17 cellular contexts compared by ENCODE assay signal in genomic region chr14:32330356-32331226, GRCh38. TPM values are rescaled to one million over a fixed set of nuclear protein-coding genes. Genes with fewer than 3 reads are reported as not detected.
A peak's percentile ranks its signal among the peaks of the same experiment; 100 is the strongest.
DNase-seq lines count a peak whose midpoint lies in the region; ATAC-seq and TF ChIP-seq lines count a peak whose summit lies in the region.
"Had no signal": no experiment of that assay in that cellular context is flagged by ENCODE, and none has a peak within 500 bp of the region (broad histone marks: within the 10 kb centered on the region; RNA-seq: fewer than 3 reads in every experiment).

No MANE protein-coding gene starts in this region.

- H3K79me2 ChIP-seq in hepatocyte (no peaks in the 10 kb centered on the region), H9 (ENCODE audit: insufficient read depth, low read length) (no peaks in the 10 kb centered on the region)

- no peak overlapping the region for H3K27ac Mint-ChIP-seq in H9
- H3K27ac Mint-ChIP-seq: activated naive CD4-positive, alpha-beta T cell treated with anti-CD3 and anti-CD28 coated beads, Interleukin-2, amount 50 U/mL, for 72 hours; CD4-positive, alpha-beta memory T cell; natural killer cell treated with Interleukin-12 subunit alpha and Interleukin-12 subunit beta and Interleukin-15 and Interleukin-18, amount 100 ng/mL, for 72 hours; stimulated activated naive B cell treated with anti-CD40 and anti-IgM and Interleukin-4, amounts not matched to agents 10 μg/mL and 1 μg/mL and 100 μg/mL, for 72 hours had no signal

- no peaks in the 10 kb centered on the region; a peak in 1 of 7 replicates for H3K36me3 Mint-ChIP-seq in H9 (ENCODE audit: insufficient read depth in 1 of 3, low read depth in 3 of 3)
- H3K36me3 Mint-ChIP-seq: activated naive CD4-positive, alpha-beta T cell treated with anti-CD3 and anti-CD28 coated beads, Interleukin-2, amount 50 U/mL, for 72 hours; CD4-positive, alpha-beta memory T cell; natural killer cell treated with Interleukin-12 subunit alpha and Interleukin-12 subunit beta and Interleukin-15 and Interleukin-18, amount 100 ng/mL, for 72 hours had no signal

- H2BK120ac ChIP-seq in H9 (ENCODE audit: low read depth, low read length, poor library complexity, severe bottlenecking): no peak overlapping the region

- H2BK5ac ChIP-seq in H9 (ENCODE audit: insufficient read length, low read length): no peak overlapping the region

- ATAC-seq in HG03432 (IDR thresholded peaks at IDR 0.05; ENCODE audit: unreplicated experiment) (no peak), GM21786 (IDR thresholded peaks at IDR 0.05; ENCODE audit: unreplicated experiment) (no peak)
- ATAC-seq: activated naive CD4-positive, alpha-beta T cell treated with anti-CD3 and anti-CD28 coated beads, Interleukin-2, amount 50 U/mL, for 72 hours; left lung; natural killer cell treated with Interleukin-12 subunit alpha and Interleukin-12 subunit beta and Interleukin-15 and Interleukin-18, amount 100 ng/mL, for 72 hours; stimulated activated naive B cell treated with anti-CD40 and anti-IgM and Interleukin-4, amounts not matched to agents 10 μg/mL and 1 μg/mL and 100 μg/mL, for 72 hours had no signal

- H3K36me3 ChIP-seq in hepatocyte (replicated peaks; ENCODE audit: insufficient read depth, low read depth): no peaks in the 10 kb centered on the region
- H3K36me3 ChIP-seq: heart right ventricle, left lung had no signal

- no peak overlapping the region for H2BK20ac ChIP-seq in H9 (ENCODE audit: low read depth, low read length, poor library complexity, severe bottlenecking)

- no peak overlapping the region for H2BK15ac ChIP-seq in H9 (ENCODE audit: low read depth, low read length)

- H3K23me2 ChIP-seq in H9 (ENCODE audit: insufficient read length, low read depth, low read length, poor library complexity, severe bottlenecking): no peaks in the 10 kb centered on the region

- no peak overlapping the region for H3K18ac ChIP-seq in H9 (ENCODE audit: insufficient read length, low read depth, low read length)

- peaks cover 20% of the 10 kb centered on the region for H3K4me1 ChIP-seq in hepatocyte (ENCODE audit: insufficient read depth)
- no peaks in the 10 kb centered on the region for H3K4me1 ChIP-seq in H9 (ENCODE audit: insufficient read depth, low read length)
- H3K4me1 ChIP-seq: left lung had no signal

- H3K4me3 Mint-ChIP-seq in H9: no peak overlapping the region
- H3K4me3 Mint-ChIP-seq: CD4-positive, alpha-beta memory T cell; natural killer cell treated with Interleukin-12 subunit alpha and Interleukin-12 subunit beta and Interleukin-15 and Interleukin-18, amount 100 ng/mL, for 72 hours; stimulated activated naive B cell treated with anti-CD40 and anti-IgM and Interleukin-4, amounts not matched to agents 10 μg/mL and 1 μg/mL and 100 μg/mL, for 72 hours had no signal

- H4K91ac ChIP-seq in H9 (ENCODE audit: insufficient read length, low read depth, low read length): no peak overlapping the region

- H4K8ac ChIP-seq in H9 (replicated peaks; ENCODE audit: insufficient read length, low read depth, low read length): no peak overlapping the region

- H2BK12ac ChIP-seq in H9 (ENCODE audit: insufficient read length, low read depth, low read length): no peak overlapping the region

- H2AK5ac ChIP-seq in H9 (ENCODE audit: insufficient read length, low read length): no peak overlapping the region

- H3K4ac ChIP-seq in H9 (ENCODE audit: low read depth, low read length): no peak overlapping the region

- TF ChIP-seq CTCF in hepatocyte (IDR thresholded peaks at IDR 0.05; ENCODE audit: poor library complexity) (no peak), H9 (conservative IDR thresholded peaks at IDR 0.05) (no peak)

- H3T11ph ChIP-seq in H9 (ENCODE audit: low read length): no peak overlapping the region

- H3K4me2 ChIP-seq in hepatocyte (no peak overlapping the region), H9 (ENCODE audit: insufficient read depth, insufficient read length, low read length) (no peak overlapping the region)

- no peak overlapping the region for H3K9ac ChIP-seq in H9 (ENCODE audit: extremely low read depth, insufficient read length, low read length)
- H3K9ac ChIP-seq: GM23248 had no signal

- no peaks in the 10 kb centered on the region for H3K9me3 ChIP-seq in hepatocyte (ENCODE audit: low read depth)
- H3K9me3 ChIP-seq in H9 (ENCODE audit: control insufficient read depth, low read depth, low read length): no peaks in the 10 kb centered on the region
- H3K9me3 ChIP-seq: left lung had no signal

- no peaks in the 10 kb centered on the region for H3K9me2 ChIP-seq in hepatocyte (replicated peaks; ENCODE audit: insufficient read depth)

- DNase-seq in NCI-H1092 treated with DMSO at 0.1 percent for 48 hours (lab: John Stamatoyannopoulos, UW): peak; percentile 31
- DNase-seq in NCI-H1092 (lab: John Stamatoyannopoulos, UW): no peak
- peak; percentile 78 for DNase-seq in NCI-H69 (lab: John Stamatoyannopoulos, UW)
- DNase-seq in hepatocyte (ENCODE audit: low spot score): no peak
- DNase-seq in substantia nigra (lab: John Stamatoyannopoulos, UW): peak in 2 of 49 donors; percentile 11 to 27
- no peak for DNase-seq in H9
- DNase-seq: CD4-positive, alpha-beta memory T cell; GM23248; heart right ventricle; IMR-90; left lung; NCI-H1694; stimulated activated naive B cell treated with anti-CD40 and anti-IgM and Interleukin-4, amounts not matched to agents 10 μg/mL and 1 μg/mL and 100 μg/mL, for 72 hours had no signal

- peaks cover 0 to 3% of the 10 kb centered on the region in 2 experiments; a peak in 1 of 5 replicates for H3K9me3 Mint-ChIP-seq in H9
- H3K9me3 Mint-ChIP-seq: activated naive CD4-positive, alpha-beta T cell treated with anti-CD3 and anti-CD28 coated beads, Interleukin-2, amount 50 U/mL, for 72 hours had no signal

- no peaks in the 10 kb centered on the region for H3K79me1 ChIP-seq in H9 (ENCODE audit: insufficient read depth, low read depth, low read length, poor library complexity, severe bottlenecking)

- peaks cover 5 to 13% of the 10 kb centered on the region in 2 experiments for H3K4me1 Mint-ChIP-seq in H9
- H3K4me1 Mint-ChIP-seq: CD4-positive, alpha-beta memory T cell; stimulated activated naive B cell treated with anti-CD40 and anti-IgM and Interleukin-4, amounts not matched to agents 10 μg/mL and 1 μg/mL and 100 μg/mL, for 72 hours had no signal

- H3K27me3 ChIP-seq in hepatocyte: no peaks in the 10 kb centered on the region
- H3K27me3 ChIP-seq in H9 (ENCODE audit: insufficient read depth, low read length): no peaks in the 10 kb centered on the region
- H3K27me3 ChIP-seq: heart right ventricle, left lung had no signal

- no peaks in the 10 kb centered on the region for H3K27me3 Mint-ChIP-seq in H9 (ENCODE audit: low read depth)
- H3K27me3 Mint-ChIP-seq: CD4-positive, alpha-beta memory T cell; natural killer cell treated with Interleukin-12 subunit alpha and Interleukin-12 subunit beta and Interleukin-15 and Interleukin-18, amount 100 ng/mL, for 72 hours; stimulated activated naive B cell treated with anti-CD40 and anti-IgM and Interleukin-4, amounts not matched to agents 10 μg/mL and 1 μg/mL and 100 μg/mL, for 72 hours had no signal

- H3K27ac ChIP-seq in hepatocyte: peak overlapping the region; percentile 44
- H3K27ac ChIP-seq in substantia nigra (ENCODE audit: low read depth, low read length, poor library complexity, severe bottlenecking): peak overlapping the region; percentile 80
- no peak overlapping the region for H3K27ac ChIP-seq in H9 (ENCODE audit: insufficient read length, low read depth, low read length)
- H3K27ac ChIP-seq: GM23248, heart right ventricle, left lung had no signal

- 66% methylated on average over 4 of the region's 4 CpGs for WGBS in hepatocyte (ENCODE audit: low lambda C conversion rate, missing lambda C conversion rate)
- no CpG with 5 or more reads among the region's 4 CpGs for WGBS in H9 (ENCODE audit: extremely low coverage, insufficient read length, low lambda C conversion rate)

- no peak overlapping the region for H4K5ac ChIP-seq in H9 (ENCODE audit: insufficient read length, low read depth, low read length)

- no peak overlapping the region for H3K23ac ChIP-seq in H9 (ENCODE audit: insufficient read length, low read depth, low read length)

- no peak overlapping the region for H3K14ac ChIP-seq in H9 (ENCODE audit: insufficient read depth, low read length)

- H3K4me3 ChIP-seq in hepatocyte: no peak overlapping the region
- H3K4me3 ChIP-seq: GM23248, heart right ventricle, left lung had no signal

- H4K20me1 ChIP-seq in hepatocyte (ENCODE audit: insufficient read depth, poor library complexity, severe bottlenecking) (no peaks in the 10 kb centered on the region), H9 (ENCODE audit: control insufficient read depth, insufficient read depth, insufficient read length) (no peaks in the 10 kb centered on the region)

- H2AFZ ChIP-seq in hepatocyte: peak overlapping the region; percentile 16
- no peak overlapping the region for H2AFZ ChIP-seq in H9 (ENCODE audit: low read length)
- H2AFZ ChIP-seq: GM23248 had no signal

- H3K56ac ChIP-seq in H9 (ENCODE audit: insufficient read length, low read depth, low read length): no peak overlapping the region

RNA-seq across cellular contexts. Expression of gene AKAP6, which starts 1.5 kb away (rescaled TPM):
- total RNA-seq in hepatocyte (1.6 and 2.1 TPM in 2 replicates), H9 (2021) (1.1 and 1.3 TPM in 2 replicates)
- 0.46 and 1.1 TPM in 2 replicates for polyA plus RNA-seq in hepatocyte

Comparison
In these comparisons a context has a peak if more than half of its experiments do, and no peak if none do; other contexts are left out.
1. DNase-seq: peak in NCI-H1092 treated with DMSO at 0.1 percent for 48 hours (single experiment) and NCI-H69 (single experiment); none in NCI-H1092 (single experiment), hepatocyte (single experiment) and H9 (single experiment).